18 cellular contexts compared by ENCODE assay signal in the genomic region with DNA sequence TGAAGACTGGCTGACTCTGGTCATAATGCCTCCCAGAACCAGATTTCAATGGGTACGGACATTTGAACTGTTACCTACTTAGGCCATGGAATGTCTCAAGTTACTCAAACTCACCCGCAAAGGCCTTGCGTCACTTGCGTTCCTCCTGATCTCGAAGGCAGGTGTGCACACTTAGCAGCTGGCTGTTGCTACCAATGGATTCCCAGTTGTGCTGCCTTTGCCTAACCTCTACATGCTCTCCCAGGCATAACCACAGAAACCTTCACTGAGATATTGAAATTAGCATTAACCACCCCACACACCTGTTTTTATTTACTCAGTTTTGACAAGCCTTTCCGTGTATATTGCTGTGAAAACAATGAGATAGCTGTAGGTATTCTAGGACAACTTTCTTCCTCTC. TPM values are rescaled to one million over a fixed set of nuclear protein-coding genes. Genes with fewer than 3 reads are reported as not detected.
DNase-seq lines count a peak whose midpoint lies in the region; ATAC-seq and TF ChIP-seq lines count a peak whose summit lies in the region.
"Had no signal": no experiment of that assay in that cellular context is flagged by ENCODE, and none has a peak within 500 bp of the region (broad histone marks: within the 10 kb centered on the region; RNA-seq: fewer than 3 reads in every experiment).

No MANE protein-coding gene starts in this region.

- H3K4me3 ChIP-seq in upper lobe of right lung = no peak overlapping the region
- H3K4me3 ChIP-seq: left lung, pancreas, tibial nerve had no signal

- TF ChIP-seq CTCF in upper lobe of right lung (IDR thresholded peaks at IDR 0.05) = no peak

- DNase-seq in NCI-H345 (lab: John Stamatoyannopoulos, UW) (peak; percentile 18), NCI-H345 treated with DMSO at 0.1 percent for 48 hours (lab: John Stamatoyannopoulos, UW; ENCODE audit: unreplicated experiment) (no peak), NCI-H2107 treated with DMSO at 0.1 percent for 48 hours (lab: John Stamatoyannopoulos, UW; ENCODE audit: unreplicated experiment) (peak; percentile 78), upper lobe of right lung (no peak), AML-193 (lab: John Stamatoyannopoulos, UW) (no peak), cerebellar nuclear complex (lab: John Stamatoyannopoulos, UW) (no peak), NCI-H1092 treated with DMSO at 0.1 percent for 48 hours (lab: John Stamatoyannopoulos, UW) (no peak)
- DNase-seq: activated effector memory CD4-positive, alpha-beta T cell treated with anti-CD3 and anti-CD28 coated beads, Interleukin-2, amount 50 U/mL, for 16 hours; foreskin fibroblast; left lung; NCI-H1694; pancreas; small intestine; stimulated activated naive B cell treated with anti-CD40 and anti-IgM and Interleukin-4, amounts not matched to agents 10 μg/mL and 1 μg/mL and 100 μg/mL, for 72 hours had no signal

- ATAC-seq in HG02870 (IDR thresholded peaks at IDR 0.05; ENCODE audit: unreplicated experiment) (peak; percentile 97), upper lobe of right lung (no peak)
- ATAC-seq: left lung; pancreas; Right ventricle myocardium inferior; stimulated activated naive B cell treated with anti-CD40 and anti-IgM and Interleukin-4, amounts not matched to agents 10 μg/mL and 1 μg/mL and 100 μg/mL, for 72 hours had no signal

- H3K27me3 ChIP-seq in upper lobe of right lung = peaks cover 12% of the 10 kb centered on the region
- H3K27me3 ChIP-seq: pancreas had no signal

- intact Hi-C loops in upper lobe of right lung (cut with DNase I) = loop anchor here (10.0 kb wide), 1 partner anchor 116 kb away; a partner anchor contains a TSS

- no peaks in the 10 kb centered on the region for H3K36me3 ChIP-seq in upper lobe of right lung
- H3K36me3 ChIP-seq: left lung, pancreas, tibial nerve had no signal

- no peaks in the 10 kb centered on the region for H3K9me3 ChIP-seq in upper lobe of right lung
- H3K9me3 ChIP-seq: left lung, pancreas, tibial nerve had no signal

- no peak overlapping the region for H3K27ac ChIP-seq in upper lobe of right lung
- H3K27ac ChIP-seq: left lung, pancreas, tibial nerve had no signal

- peaks cover 4% of the 10 kb centered on the region for H3K4me1 ChIP-seq in upper lobe of right lung

RNA-seq across cellular contexts. Expression of a gene that starts 2.8 kb away (rescaled TPM):
- total RNA-seq in upper lobe of right lung = 1.0 TPM
- total RNA-seq: H4 had no signal

Comparison
In these comparisons a context has a peak if more than half of its experiments do, and no peak if none do; other contexts are left out.
1. DNase-seq: peak in NCI-H345 (single experiment) and NCI-H2107 treated with DMSO at 0.1 percent for 48 hours (single experiment); none in NCI-H345 treated with DMSO at 0.1 percent for 48 hours (single experiment), upper lobe of right lung (single experiment), AML-193 (0 of 2), cerebellar nuclear complex (0 of 2) and NCI-H1092 treated with DMSO at 0.1 percent for 48 hours (single experiment).